ENCODE assay signal across 8 cellular contexts in the genomic region with DNA sequence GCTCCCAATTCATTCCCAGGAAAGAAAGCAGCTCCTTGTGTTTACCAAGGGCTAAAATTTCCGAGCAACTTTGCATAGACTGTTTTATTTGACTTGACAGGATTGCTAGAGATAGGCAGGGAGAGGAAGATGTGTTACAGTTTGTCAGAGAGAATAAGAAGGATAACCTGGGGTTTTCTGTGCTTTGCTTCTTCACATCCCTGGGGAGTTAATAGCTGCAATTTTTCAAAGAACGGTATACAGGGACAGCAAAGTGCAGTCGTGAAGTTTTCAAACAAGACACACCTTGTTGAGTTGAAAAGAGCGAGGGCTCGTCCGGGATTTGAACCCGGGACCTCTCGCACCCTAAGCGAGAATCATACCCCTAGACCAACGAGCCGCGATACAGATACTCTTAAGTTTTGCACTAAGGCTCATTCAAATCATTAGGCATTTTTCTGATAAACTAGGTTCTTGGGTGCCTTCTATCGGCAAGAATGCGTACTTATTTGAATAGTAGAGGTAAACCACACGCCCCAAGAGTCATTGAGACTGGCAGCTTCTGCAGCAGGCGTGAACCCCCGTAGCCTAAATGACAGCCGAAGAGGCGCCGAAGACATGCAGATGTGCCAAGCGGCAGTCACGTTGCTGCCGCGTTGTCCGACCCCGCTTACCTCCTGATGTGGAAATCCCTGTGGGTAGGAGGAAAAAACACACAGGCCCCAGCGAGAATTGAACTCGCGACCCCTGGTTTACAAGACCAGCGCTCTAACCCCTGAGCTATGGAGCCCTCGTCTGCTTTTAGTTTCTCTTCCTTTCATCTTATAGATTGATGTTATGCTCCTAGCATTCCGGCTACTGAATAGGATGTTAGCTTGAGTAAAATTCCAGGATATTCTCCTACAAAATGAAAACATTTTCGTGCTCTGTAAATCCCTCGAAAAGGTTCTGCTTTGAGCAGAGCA. TPM values are rescaled to one million over a fixed set of nuclear protein-coding genes. Genes with fewer than 3 reads are reported as not detected.
DNase-seq lines count a peak whose midpoint lies in the region; ATAC-seq and TF ChIP-seq lines count a peak whose summit lies in the region.

No MANE protein-coding gene starts in this region.

- TF ChIP-seq POLR2A in ovary (IDR thresholded peaks at IDR 0.05), result no peak

- intact Hi-C loops in Right ventricle myocardium inferior (cut with DNase I) (loop anchor here (1.0 to 5.0 kb wide), 3 partner anchors 71 to 201 kb away; partner anchors contain the start of genes PIP4P1, RNASE4 and TEP1), ovary (cut with DNase I) (loop anchor here (1.0 to 5.0 kb wide), 5 partner anchors 69 to 271 kb away; partner anchors contain the start of genes RNASE4 (in 4 of the 4), PARP2 (in 1 of the 4) and TEP1 (in 1 of the 4)), tibial artery (cut with DNase I; ENCODE audit: low total_unique reads) (loop anchor here (1.0 to 5.0 kb wide), 4 partner anchors 71 to 271 kb away; partner anchors contain the start of genes PARP2, PIP4P1, RNASE4 and TEP1)

- 0 to 1% (median 0%) methylated on average over 32 to 34 of the region's 34 CpGs for WGBS in ovary, 3 donors

- H3K36me3 ChIP-seq in SK-N-MC (ENCODE audit: insufficient read depth, low read length) (no peaks in the 10 kb centered on the region), ovary (no peaks in the 10 kb centered on the region), tibial artery (no peaks in the 10 kb centered on the region)

- no peak overlapping the region for H3K27ac Mint-ChIP-seq in activated naive CD4-positive, alpha-beta T cell treated with anti-CD3 and anti-CD28 coated beads, Interleukin-2, amount 50 U/mL, for 72 hours

- H3K9me3 Mint-ChIP-seq in activated naive CD4-positive, alpha-beta T cell treated with anti-CD3 and anti-CD28 coated beads, Interleukin-2, amount 50 U/mL, for 72 hours, result no peaks in the 10 kb centered on the region

- H3K27me3 ChIP-seq in ovary (no peaks in the 10 kb centered on the region), tibial artery (no peaks in the 10 kb centered on the region)

- TF ChIP-seq EP300 in ovary (IDR thresholded peaks at IDR 0.05), result no peak

- no peaks in the 10 kb centered on the region for H3K36me3 Mint-ChIP-seq in activated naive CD4-positive, alpha-beta T cell treated with anti-CD3 and anti-CD28 coated beads, Interleukin-2, amount 50 U/mL, for 72 hours

- H3K9me3 ChIP-seq in SK-N-MC (ENCODE audit: low read depth, low read length) (no peaks in the 10 kb centered on the region), ovary (no peaks in the 10 kb centered on the region), tibial artery (no peaks in the 10 kb centered on the region)

- ATAC-seq in HG02571 (IDR thresholded peaks at IDR 0.05; ENCODE audit: unreplicated experiment), result peak; percentile 68
- peak; percentile 79 to 86 for ATAC-seq in activated naive CD4-positive, alpha-beta T cell treated with anti-CD3 and anti-CD28 coated beads, Interleukin-2, amount 50 U/mL, for 72 hours
- ATAC-seq in Right ventricle myocardium inferior, result peak; percentile 85

- peak overlapping the region; percentile 70 for H3K9ac ChIP-seq in SK-N-MC (ENCODE audit: insufficient read length)

- 0 out of 2 replicates have a peak overlapping the region, but pooled peaks have one; percentile 59 for H3K27ac ChIP-seq in SK-N-MC
- H3K27ac ChIP-seq in ovary, result peak overlapping the region; percentile 73 to 79
- H3K27ac ChIP-seq in tibial artery, result peak overlapping the region; percentile 70 to 75

- TF ChIP-seq CTCF in ovary (IDR thresholded peaks at IDR 0.05) (peak; percentile 50 to 96 (median 95)), tibial artery (IDR thresholded peaks at IDR 0.05) (peak; percentile 79 to 99)

- DNase-seq in GM04504 (ENCODE audit: low read depth), result peak; percentile 92
- DNase-seq in NAMALWA (ENCODE audit: low spot score), result peak; percentile 99
- DNase-seq in SK-N-MC (ENCODE audit: low read depth, low spot score), result peak; percentile 99
- DNase-seq in activated naive CD4-positive, alpha-beta T cell treated with anti-CD3 and anti-CD28 coated beads, Interleukin-2, amount 50 U/mL, for 72 hours (ENCODE audit: low spot score in 2 of 2), result peak; percentile 79 to 85
- DNase-seq in Right ventricle myocardium inferior (ENCODE audit: missing footprints), result peak; percentile 78
- peak; percentile 80 to 88 (median 86) for DNase-seq in ovary
- peak; percentile 82 to 88 for DNase-seq in tibial artery

- H3K4me1 ChIP-seq in ovary (ENCODE audit: insufficient read depth) (no peaks in the 10 kb centered on the region), tibial artery (peaks cover 0 to 22% (median 12%) of the 10 kb centered on the region in 4 donors)

- H3K4me3 ChIP-seq in SK-N-MC, result peak overlapping the region; percentile 77
- H3K4me3 ChIP-seq in ovary, result peak overlapping the region; percentile 57
- peak overlapping the region; percentile 55 to 59 for H3K4me3 ChIP-seq in tibial artery

RNA-seq across cellular contexts. Expression of gene RNASE12, which starts 22.2 kb away (rescaled TPM):
- total RNA-seq in activated naive CD4-positive, alpha-beta T cell treated with anti-CD3 and anti-CD28 coated beads, Interleukin-2, amount 50 U/mL, for 72 hours, result not detected
- total RNA-seq in Right ventricle myocardium inferior, result not detected
- total RNA-seq in ovary, result not detected
- not detected for polyA plus RNA-seq in ovary

RNA-seq across cellular contexts. Expression of gene RNASE11, which starts 25.6 kb away (rescaled TPM):
- total RNA-seq in activated naive CD4-positive, alpha-beta T cell treated with anti-CD3 and anti-CD28 coated beads, Interleukin-2, amount 50 U/mL, for 72 hours, result not detected
- not detected for total RNA-seq in Right ventricle myocardium inferior
- total RNA-seq in ovary, result not detected
- under 1 TPM in 1 of 2 donors, not detected in 1; 0.28 TPM for polyA plus RNA-seq in ovary

RNA-seq across cellular contexts. Expression of gene OR6S1, which starts 28.1 kb away (rescaled TPM):
- total RNA-seq in activated naive CD4-positive, alpha-beta T cell treated with anti-CD3 and anti-CD28 coated beads, Interleukin-2, amount 50 U/mL, for 72 hours, result not detected
- total RNA-seq in Right ventricle myocardium inferior (not detected), ovary (not detected)
- polyA plus RNA-seq in ovary, result not detected

RNA-seq across cellular contexts. Expression of gene RNASE9, which starts 52.5 kb away (rescaled TPM):
- not detected for total RNA-seq in activated naive CD4-positive, alpha-beta T cell treated with anti-CD3 and anti-CD28 coated beads, Interleukin-2, amount 50 U/mL, for 72 hours
- total RNA-seq in Right ventricle myocardium inferior (not detected), ovary (not detected)
- not detected for polyA plus RNA-seq in ovary

Comparison
In these comparisons a context has a peak if more than half of its experiments do, and no peak if none do; other contexts are left out.
1. Peak in every context shown above with its lines: DNase-seq, ATAC-seq, H3K4me3 ChIP-seq and H3K27ac ChIP-seq.